Comparison of ENCODE assay signal across 5 cellular contexts in genomic region chr6:30723843-30724741, GRCh38. TPM values are rescaled to one million over a fixed set of nuclear protein-coding genes. Genes with fewer than 3 reads are reported as not detected.
DNase-seq lines count a peak whose midpoint lies in the region; FAIRE-seq and TF ChIP-seq lines count a peak whose summit lies in the region.
"Not testable (repeated sequence)": the region's sequence is repeated elsewhere in the genome, so short reads cannot be mapped to it uniquely, and the experiment has no call there.

No MANE protein-coding gene starts in this region.

- not testable (repeated sequence) for H3K9me3 Mint-ChIP-seq in activated naive CD8-positive, alpha-beta T cell (ENCODE audit: low read depth); neural crest cell

- FAIRE-seq in GM12892 (lab: Jason Lieb, UNC) = not testable (repeated sequence)

- peaks cover 46% of the 10 kb centered on the region for H3K36me3 ChIP-seq in SK-N-MC (ENCODE audit: insufficient read depth, low read length)
- peaks cover 25 to 68% (median 41%) of the 10 kb centered on the region in 3 donors for H3K36me3 ChIP-seq in esophagus squamous epithelium

- peaks cover 26 to 78% (median 31%) of the 10 kb centered on the region in 3 donors for H3K4me1 ChIP-seq in esophagus squamous epithelium

- not testable (repeated sequence) for H3K27me3 ChIP-seq in esophagus squamous epithelium

- intact Hi-C loops in esophagus squamous epithelium (cut with DNase I) = not testable (repeated sequence)

- H3K4me3 Mint-ChIP-seq in activated naive CD8-positive, alpha-beta T cell = peak overlapping the region; percentile 99
- peak overlapping the region; percentile 99 for H3K4me3 Mint-ChIP-seq in neural crest cell

- peaks cover 10% of the 10 kb centered on the region for H3K36me3 Mint-ChIP-seq in activated naive CD8-positive, alpha-beta T cell
- peaks cover 55% of the 10 kb centered on the region for H3K36me3 Mint-ChIP-seq in neural crest cell (ENCODE audit: low read depth)

- peak in 1 of 6 experiments; percentile 11 for TF ChIP-seq CTCF in esophagus squamous epithelium (IDR thresholded peaks at IDR 0.05)
- TF ChIP-seq CTCF in neural crest cell (conservative IDR thresholded peaks at IDR 0.05) = not testable (repeated sequence)

- peak; percentile 20; the same call in 1 of the 2 replicates for TF ChIP-seq POLR2A in GM12892 (IDR thresholded peaks at IDR 0.05; ENCODE audit: low read depth, low read length)
- not testable (repeated sequence) for TF ChIP-seq POLR2A in esophagus squamous epithelium (IDR thresholded peaks at IDR 0.05)

- peak overlapping the region; percentile 28; the same call in 1 of the 2 replicates for H3K4me3 ChIP-seq in SK-N-MC
- H3K4me3 ChIP-seq in esophagus squamous epithelium = not testable (repeated sequence)

- H3K9me3 ChIP-seq in SK-N-MC (ENCODE audit: low read depth, low read length); esophagus squamous epithelium: not testable (repeated sequence)

- H3K27me3 Mint-ChIP-seq in activated naive CD8-positive, alpha-beta T cell = not testable (repeated sequence)
- peaks cover 67% of the 10 kb centered on the region for H3K27me3 Mint-ChIP-seq in neural crest cell (ENCODE audit: low read depth)

- H3K9ac ChIP-seq in SK-N-MC (ENCODE audit: insufficient read length) = not testable (repeated sequence)

- WGBS in esophagus squamous epithelium, 2 donors = 29 to 41% methylated on average over 5 to 13 of the region's 29 CpGs

- DNase-seq in GM12892 (ENCODE audit: insufficient read length); SK-N-MC (ENCODE audit: low read depth, low spot score); esophagus squamous epithelium (lab: John Stamatoyannopoulos, UW); neural crest cell (ENCODE audit: low read depth, low spot score): not testable (repeated sequence)

- peak overlapping the region; percentile 99 for H3K27ac Mint-ChIP-seq in activated naive CD8-positive, alpha-beta T cell
- H3K27ac Mint-ChIP-seq in neural crest cell (ENCODE audit: unreplicated experiment) = peak overlapping the region; percentile 95

- H3K4me1 Mint-ChIP-seq in activated naive CD8-positive, alpha-beta T cell (ENCODE audit: low read depth) = peaks cover 45% of the 10 kb centered on the region
- peaks cover 57% of the 10 kb centered on the region for H3K4me1 Mint-ChIP-seq in neural crest cell

- H3K27ac ChIP-seq in SK-N-MC (peak overlapping the region; percentile 69), esophagus squamous epithelium (peak overlapping the region; percentile 24 to 96 (median 34))

RNA-seq across cellular contexts. Expression of gene TUBB, which starts 3.9 kb away (rescaled TPM):
- 826 TPM for polyA plus RNA-seq in GM12892 (2012; ENCODE audit: missing spikeins)
- total RNA-seq in esophagus squamous epithelium = 100 to 1,000 TPM; 151 to 351 (median 255) TPM
- total RNA-seq in neural crest cell = 1,986 and 2,086 TPM in 2 replicates

RNA-seq across cellular contexts. Expression of gene MDC1, which starts 7.0 kb away (rescaled TPM):
- 56.4 TPM for polyA plus RNA-seq in GM12892 (2012; ENCODE audit: missing spikeins)
- total RNA-seq in esophagus squamous epithelium = 1 to 10 TPM; 2.4 to 7.4 (median 7.0) TPM
- 104 and 107 TPM in 2 replicates for total RNA-seq in neural crest cell

RNA-seq across cellular contexts. Expression of gene FLOT1, which starts 18.4 kb away (rescaled TPM):
- 105 TPM for polyA plus RNA-seq in GM12892 (2012; ENCODE audit: missing spikeins)
- total RNA-seq in esophagus squamous epithelium (10 to 100 TPM; 46.7 to 88.8 (median 64.4) TPM), neural crest cell (100 and 106 TPM in 2 replicates)

RNA-seq across cellular contexts. Expression of gene IER3, which starts 20.3 kb away (rescaled TPM):
- polyA plus RNA-seq in GM12892 (2012; ENCODE audit: missing spikeins) = 49.1 TPM
- total RNA-seq in esophagus squamous epithelium = 10 to 100 TPM; 41.4 to 87.9 (median 66.0) TPM
- total RNA-seq in neural crest cell = 4.8 and 6.3 TPM in 2 replicates

RNA-seq across cellular contexts. Expression of gene NRM, which starts 33.3 kb away (rescaled TPM):
- polyA plus RNA-seq in GM12892 (2012; ENCODE audit: missing spikeins) = 20.7 TPM
- total RNA-seq in esophagus squamous epithelium = 1 to 10 TPM; 3.8 to 7.4 (median 6.7) TPM
- total RNA-seq in neural crest cell = 66.5 and 69.2 TPM in 2 replicates

Comparison
In these comparisons a context has a peak if more than half of its experiments do, and no peak if none do; other contexts are left out.
1. RNA of gene MDC1, which starts 7.0 kb away (total RNA-seq): 104 to 107 TPM in neural crest cell; 2.4 to 7.4 TPM in esophagus squamous epithelium; every median in the first group is over 10 times any median in the second.